In genomic region chr1:119675349-119676343, GRCh38 we compare ENCODE assay signal across 8 cellular contexts.
A peak's percentile ranks its signal among the peaks of the same experiment; 100 is the strongest.
DNase-seq lines count a peak whose midpoint lies in the region; FAIRE-seq and TF ChIP-seq lines count a peak whose summit lies in the region.

No MANE protein-coding gene starts in this region.

- peak; percentile 87 for DNase-seq in AG20443 (ENCODE audit: low spot score)
- peak; percentile 56 for DNase-seq in GM19239 (ENCODE audit: insufficient read length, low spot score)
- DNase-seq in LNCaP clone FGC (ENCODE audit: low read depth), result peak; percentile 78
- DNase-seq in RPMI8226, result peak; percentile 85
- DNase-seq in activated T-helper 9 cell treated with anti-CD3 and anti-CD28 coated beads, Interleukin-2, amount 50 U/mL, for 16 hours (ENCODE audit: low read depth), result peak; percentile 13
- DNase-seq in foreskin fibroblast, result peak; percentile 76 to 94
- DNase-seq in substantia nigra (lab: John Stamatoyannopoulos, UW), result peak in 46 of 49 donors; percentile 3 to 82 (median 60)

- H3K9me3 ChIP-seq in neutrophil, result no peaks in the 10 kb centered on the region

- no peak overlapping the region for H3K27ac ChIP-seq in neutrophil
- H3K27ac ChIP-seq in substantia nigra (ENCODE audit: low read depth, low read length, poor library complexity, severe bottlenecking), result peak overlapping the region; percentile 69

- no peaks in the 10 kb centered on the region for H3K36me3 ChIP-seq in neutrophil

- peak; percentile 92 for FAIRE-seq in GM19239 (lab: Jason Lieb, UNC)

- H3K27me3 ChIP-seq in neutrophil, result no peaks in the 10 kb centered on the region

- TF ChIP-seq CTCF in LNCaP clone FGC (IDR thresholded peaks at IDR 0.05; ENCODE audit: control insufficient read depth, extremely low read depth, insufficient read depth), result peak; percentile 80
- TF ChIP-seq CTCF in foreskin fibroblast (IDR thresholded peaks at IDR 0.05; ENCODE audit: low read depth, low read length), result peak; percentile 70
- peak; percentile 64 for TF ChIP-seq CTCF in neutrophil (IDR thresholded peaks at IDR 0.05)

- peaks cover 0 to 5% of the 10 kb centered on the region in 2 experiments for H3K4me1 ChIP-seq in neutrophil (ENCODE audit: control insufficient read depth in 1 of 2, insufficient read depth in 1 of 2, low read depth in 1 of 2, low read length in 1 of 2)

- H3K4me3 ChIP-seq in LNCaP clone FGC (ENCODE audit: low read depth, low read length) (peak overlapping the region; percentile 34), foreskin fibroblast (ENCODE audit: low read depth in 1 of 2, low read length in 2 of 2) (peak overlapping the region; percentile 46 to 64), neutrophil (ENCODE audit: low read depth in 1 of 2, low read length in 1 of 2) (no peak overlapping the region)

Comparison
In these comparisons a context has a peak if more than half of its experiments do, and no peak if none do; other contexts are left out.
1. DNase-seq: peak in every context shown above with its lines; median percentile 87 in AG20443; 85 in RPMI8226; 85 in foreskin fibroblast; 78 in LNCaP clone FGC; 60 in substantia nigra; 56 in GM19239; 13 in activated T-helper 9 cell treated with anti-CD3 and anti-CD28 coated beads, Interleukin-2, amount 50 U/mL, for 16 hours.
2. H3K4me3 ChIP-seq: peak in LNCaP clone FGC (single experiment) and foreskin fibroblast (2 of 2); none in neutrophil (0 of 2).
3. Peak in every context shown above with its lines, with median percentiles within 50 percentile points of each other: CTCF ChIP-seq.